In the genomic region with DNA sequence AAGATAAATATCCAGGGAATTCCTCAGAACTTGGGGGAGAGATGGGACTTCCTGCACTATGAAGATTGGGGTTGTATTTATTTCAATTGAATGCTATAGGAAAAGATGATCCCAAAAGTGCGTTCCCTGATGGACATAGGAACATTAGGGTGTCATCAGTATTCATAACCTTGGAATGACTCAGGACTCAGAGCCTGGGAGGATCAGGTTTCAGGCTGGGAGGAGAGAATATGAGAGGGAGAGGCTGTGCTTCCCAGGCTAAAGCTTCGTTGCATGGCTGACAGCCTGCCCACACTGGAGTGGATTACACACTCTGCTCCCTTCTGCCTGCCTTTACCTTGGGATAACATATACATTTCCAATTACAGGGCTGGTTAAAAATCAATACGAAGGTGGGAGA, we compare ENCODE assay signal across 1 cellular context.
TF ChIP-seq lines count a peak whose summit lies in the region.

No MANE protein-coding gene starts in this region.

TF ChIP-seq in K562, 482 proteins besides CTCF, POLR2A, EP300 and RAD21 (continued from another document):
- TF ChIP-seq MCM5 (IDR thresholded peaks at IDR 0.05; ENCODE audit: low read depth): no peak
- TF ChIP-seq CHD1 (IDR thresholded peaks at IDR 0.05; ENCODE audit: low read length): no peak
- no peak for TF ChIP-seq SUPT5H (IDR thresholded peaks at IDR 0.05)
- no peak for TF ChIP-seq DLX4 (CRISPR knock-in tag; IDR thresholded peaks at IDR 0.05)
- no peak for TF ChIP-seq ZNF175 (CRISPR knock-in tag; IDR thresholded peaks at IDR 0.05; ENCODE audit: low read depth)
